8 cellular contexts compared by ENCODE assay signal in the genomic region with DNA sequence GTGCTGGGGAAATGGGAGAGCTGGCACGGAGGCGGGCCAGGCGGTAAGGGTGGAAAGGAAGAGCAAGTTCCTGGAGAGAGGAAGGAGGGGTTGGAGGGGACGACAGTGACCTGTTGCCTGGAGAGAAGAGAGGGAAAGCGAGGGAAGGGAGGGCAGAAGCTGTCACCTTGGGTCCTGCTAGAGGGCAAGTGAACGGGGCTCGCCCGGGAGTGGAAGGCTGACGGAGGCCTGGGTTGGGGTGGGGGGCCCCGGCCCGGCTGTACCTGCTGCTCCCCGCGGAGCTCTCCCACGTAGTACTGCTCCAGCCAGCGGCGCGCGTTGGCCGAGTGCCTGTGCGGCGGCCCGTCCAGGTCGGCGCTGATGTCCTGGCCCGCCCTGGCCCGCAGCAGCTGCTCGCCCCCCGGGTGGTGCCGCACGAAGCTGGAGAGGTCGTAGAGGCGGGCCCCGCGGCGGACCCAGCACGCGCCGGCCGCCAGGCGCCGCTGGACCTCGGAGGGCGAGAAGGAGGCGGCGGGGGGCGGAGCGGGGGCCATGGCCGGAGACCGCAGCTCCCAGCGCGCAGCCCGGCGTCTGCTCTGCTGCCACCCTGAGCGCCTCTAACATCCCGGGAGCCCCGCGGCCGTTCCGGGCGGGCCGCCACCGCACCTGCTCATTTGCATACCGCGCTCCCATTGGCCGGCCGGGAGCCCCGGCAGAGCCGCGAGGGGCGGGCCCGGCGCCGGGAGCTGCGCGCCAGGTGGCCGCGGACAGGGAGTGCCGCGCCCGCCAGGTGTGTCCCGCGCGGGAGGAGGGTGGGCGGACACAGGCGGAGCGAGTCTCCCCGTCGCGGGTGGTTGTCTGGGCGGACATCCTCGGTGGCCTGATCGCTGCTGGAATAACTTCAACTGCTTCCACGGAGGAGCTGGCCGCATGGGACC. TPM values are rescaled to one million over a fixed set of nuclear protein-coding genes. Genes with fewer than 3 reads are reported as not detected.
DNase-seq lines count a peak whose midpoint lies in the region; ATAC-seq, FAIRE-seq and TF ChIP-seq lines count a peak whose summit lies in the region.

Gene FA2H (minus strand): TSS at position 598 of the 917 bp plus-strand sequence. CDS start 65 bp downstream, at position 533.

- intact Hi-C loops in heart left ventricle (cut with DNase I) (no loop called here), upper lobe of right lung (cut with DNase I) (no loop called here)

- CTCF ChIA-PET in activated naive CD4-positive, alpha-beta T cell treated with anti-CD3 and anti-CD28 coated beads, Interleukin-2, amount 10 ng/mL, durations not matched to agents 7 days and 5 days (lab: Charles Lee) = interaction anchor here (0.7 to 1.1 kb wide), 4 partner anchors 38 to 591 kb away, joined by 3 to 4 read pairs (median 3); no protein-coding TSS in a partner anchor

- TF ChIP-seq POLR2A in H54 (IDR thresholded peaks at IDR 0.05; ENCODE audit: low read depth, low read length) = no peak
- no peak for TF ChIP-seq POLR2A in heart left ventricle (IDR thresholded peaks at IDR 0.05)

- H3K4me3 ChIP-seq in SJCRH30 (no peak within 1 kb of the TSS), heart left ventricle (peak within 1 kb of the TSS; percentile 20 to 60 (median 44)), upper lobe of right lung (peak within 1 kb of the TSS; percentile 49)

- no peak for FAIRE-seq in H54 (lab: Jason Lieb, UNC)

- 1% methylated on average over 51 to 94 of the region's 94 CpGs for WGBS in heart left ventricle, 4 donors

- peaks cover 13% of the 10 kb centered on the region for H3K4me1 Mint-ChIP-seq in activated naive CD4-positive, alpha-beta T cell treated with anti-CD3 and anti-CD28 coated beads, Interleukin-2, amount 10 ng/mL, durations not matched to agents 7 days and 5 days

- H3K27ac ChIP-seq in SJCRH30 (no peak within 1 kb of the TSS), heart left ventricle (peak within 1 kb of the TSS in 1 of 12 donors; percentile 22), upper lobe of right lung (no peak within 1 kb of the TSS)

- ATAC-seq in heart left ventricle (peak; percentile 71 to 97 (median 91)), upper lobe of right lung (peak; percentile 98)

- DNase-seq in H54 (ENCODE audit: insufficient read length, low spot score) = peak; percentile 36
- DNase-seq in M059J (ENCODE audit: low read depth) = peak; percentile 62
- DNase-seq in SJCRH30 = peak; percentile 7 to 15
- peak; percentile 86 for DNase-seq in activated naive CD4-positive, alpha-beta T cell treated with anti-CD3 and anti-CD28 coated beads, Interleukin-2, amount 10 ng/mL, durations not matched to agents 7 days and 5 days
- peak; percentile 37 to 77 (median 66) for DNase-seq in heart left ventricle
- DNase-seq in pons (ENCODE audit: low spot score) = peak; percentile 89
- peak; percentile 93 for DNase-seq in upper lobe of right lung

- H3K9me3 ChIP-seq in ES-I3 (ENCODE audit: control insufficient read depth, insufficient read depth, low read length) (no peaks in the 10 kb centered on the region), SJCRH30 (replicated peaks) (no peaks in the 10 kb centered on the region), heart left ventricle (no peaks in the 10 kb centered on the region), upper lobe of right lung (no peaks in the 10 kb centered on the region)

- peak within 1 kb of the TSS; percentile 62 for H3K4me3 Mint-ChIP-seq in activated naive CD4-positive, alpha-beta T cell treated with anti-CD3 and anti-CD28 coated beads, Interleukin-2, amount 10 ng/mL, durations not matched to agents 7 days and 5 days

- no peaks in the 10 kb centered on the region for H3K9me3 Mint-ChIP-seq in activated naive CD4-positive, alpha-beta T cell treated with anti-CD3 and anti-CD28 coated beads, Interleukin-2, amount 10 ng/mL, durations not matched to agents 7 days and 5 days

- H3K27me3 ChIP-seq in SJCRH30 (no peaks in the 10 kb centered on the region), heart left ventricle (peaks cover 0 to 48% (median 19%) of the 10 kb centered on the region in 9 donors), upper lobe of right lung (peaks cover 36% of the 10 kb centered on the region)

- H3K27ac Mint-ChIP-seq in activated naive CD4-positive, alpha-beta T cell treated with anti-CD3 and anti-CD28 coated beads, Interleukin-2, amount 10 ng/mL, durations not matched to agents 7 days and 5 days = no peak within 1 kb of the TSS

- H3K27me3 Mint-ChIP-seq in activated naive CD4-positive, alpha-beta T cell treated with anti-CD3 and anti-CD28 coated beads, Interleukin-2, amount 10 ng/mL, durations not matched to agents 7 days and 5 days = peaks cover 63% of the 10 kb centered on the region

- H3K4me1 ChIP-seq in ES-I3 (ENCODE audit: insufficient read depth, low read length) (peaks cover 4% of the 10 kb centered on the region; the same call in 1 of the 2 replicates), SJCRH30 (no peaks in the 10 kb centered on the region), heart left ventricle (peaks cover 0 to 14% (median 8%) of the 10 kb centered on the region in 12 donors), upper lobe of right lung (peaks cover 3% of the 10 kb centered on the region)

- peak within 1 kb of the TSS; percentile 52 for H3K9ac ChIP-seq in ES-I3 (ENCODE audit: low read depth, low read length)

- no peaks in the 10 kb centered on the region for H3K36me3 Mint-ChIP-seq in activated naive CD4-positive, alpha-beta T cell treated with anti-CD3 and anti-CD28 coated beads, Interleukin-2, amount 10 ng/mL, durations not matched to agents 7 days and 5 days

- H3K36me3 ChIP-seq in ES-I3 (ENCODE audit: insufficient read depth, low read length) (no peaks in the 10 kb centered on the region), SJCRH30 (no peaks in the 10 kb centered on the region), heart left ventricle (no peaks in the 10 kb centered on the region), upper lobe of right lung (no peaks in the 10 kb centered on the region)

- TF ChIP-seq CTCF in heart left ventricle (IDR thresholded peaks at IDR 0.05) = peak in 7 of 12 donors; percentile 16 to 52 (median 40)
- TF ChIP-seq CTCF in upper lobe of right lung (IDR thresholded peaks at IDR 0.05) = peak; percentile 30

RNA-seq across cellular contexts. Expression of gene FA2H, which starts in this region (rescaled TPM):
- not detected in 2 replicates for total RNA-seq in M059J (2014; rRNA removed; shearing (Covaris generic))
- not detected in 2 replicates for total RNA-seq in SJCRH30 (2014; rRNA removed; shearing (Covaris generic))
- total RNA-seq in heart left ventricle (under 1 TPM in 2 of 9 donors, not detected in 7; 0.28 to 0.50 TPM), upper lobe of right lung (2.1 TPM)
- 1 to 10 TPM in 1 of 2 donors, under 1 TPM in 1; 0.04 to 1.9 TPM for polyA plus RNA-seq in heart left ventricle

Comparison
In these comparisons a context has a peak if more than half of its experiments do, and no peak if none do; other contexts are left out.
1. Peak in DNase-seq in M059J; RNA of the gene not detected or under 1 TPM.
2. Peak in DNase-seq in SJCRH30; RNA of the gene not detected or under 1 TPM.
3. DNase-seq: peak in every context shown above with its lines; median percentile 93 in upper lobe of right lung; 89 in pons; 86 in activated naive CD4-positive, alpha-beta T cell treated with anti-CD3 and anti-CD28 coated beads, Interleukin-2, amount 10 ng/mL, durations not matched to agents 7 days and 5 days; 66 in heart left ventricle; 62 in M059J; 36 in H54; 11 in SJCRH30.